16 cellular contexts compared by ENCODE assay signal in the genomic region with DNA sequence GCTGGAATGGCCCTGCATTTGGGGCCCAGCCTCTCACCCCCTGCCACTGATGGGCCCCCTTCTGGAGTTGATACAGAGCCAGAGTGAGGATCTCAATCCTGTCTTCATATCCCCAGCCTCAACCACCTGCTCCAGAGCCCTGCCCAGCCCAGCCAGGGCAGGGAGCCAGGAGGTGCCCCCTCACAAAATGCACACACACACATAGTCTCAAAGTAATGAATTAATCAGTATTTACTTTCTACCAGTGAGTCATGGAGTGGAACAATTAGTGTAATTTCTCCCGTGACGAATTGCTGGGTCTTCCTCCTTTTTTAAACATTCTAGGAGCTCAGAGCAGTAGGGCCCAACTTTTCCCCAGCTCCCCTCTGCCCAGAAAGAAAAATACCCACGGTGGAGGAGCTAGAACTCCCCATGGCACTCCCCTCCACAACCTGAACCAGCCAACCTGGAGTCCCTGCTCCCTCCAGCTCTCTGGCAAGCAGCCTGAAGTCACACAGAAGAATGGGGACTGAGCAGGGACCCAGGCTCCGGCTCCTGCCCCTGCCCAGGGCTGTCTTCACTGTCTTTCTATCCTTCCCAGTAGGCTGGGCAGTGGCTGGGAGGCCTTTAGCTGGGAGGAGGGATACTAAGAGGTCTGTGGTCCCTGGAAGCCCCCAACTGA. TPM values are rescaled to one million over a fixed set of nuclear protein-coding genes. Genes with fewer than 3 reads are reported as not detected.
A peak's percentile ranks its signal among the peaks of the same experiment; 100 is the strongest.
DNase-seq lines count a peak whose midpoint lies in the region; ATAC-seq and TF ChIP-seq lines count a peak whose summit lies in the region.
"Had no signal": no experiment of that assay in that cellular context is flagged by ENCODE, and none has a peak within 500 bp of the region (broad histone marks: within the 10 kb centered on the region; RNA-seq: fewer than 3 reads in every experiment).

No MANE protein-coding gene starts in this region.

- H3K27ac Mint-ChIP-seq in T-helper 17 cell, result peak overlapping the region; percentile 27

- H3K27ac ChIP-seq in gastroesophageal sphincter (peak overlapping the region; percentile 2 to 84 (median 82)), tibial nerve (peak overlapping the region; percentile 24 to 91 (median 66))

- 0 to 6% methylated on average over 1 to 3 of the region's 4 CpGs for WGBS in gastroesophageal sphincter (ENCODE audit: low coverage in 1 of 2), 2 donors
- 40 to 45% methylated on average over 4 of the region's 4 CpGs for WGBS in tibial nerve, 2 donors

- no peak for TF ChIP-seq CTCF in gastroesophageal sphincter (IDR thresholded peaks at IDR 0.05)
- no peak for TF ChIP-seq CTCF in tibial nerve (IDR thresholded peaks at IDR 0.05)

- no peak for TF ChIP-seq EP300 in gastroesophageal sphincter (IDR thresholded peaks at IDR 0.05)
- no peak for TF ChIP-seq EP300 in tibial nerve (IDR thresholded peaks at IDR 0.05)

- no peak overlapping the region for H3K4me3 ChIP-seq in gastroesophageal sphincter
- H3K4me3 ChIP-seq in tibial nerve, result no peak overlapping the region
- H3K4me3 ChIP-seq: GM12878, heart left ventricle, uterus had no signal

- H3K4me3 Mint-ChIP-seq in T-helper 17 cell, result no peak overlapping the region

- TF ChIP-seq POLR2A in gastroesophageal sphincter (IDR thresholded peaks at IDR 0.05) (no peak), tibial nerve (IDR thresholded peaks at IDR 0.05) (no peak)

- peaks cover 5% of the 10 kb centered on the region for H3K4me1 Mint-ChIP-seq in T-helper 17 cell

- DNase-seq in NCI-H345 (lab: John Stamatoyannopoulos, UW) (peak; percentile 38), NCI-H345 treated with DMSO at 0.1 percent for 48 hours (lab: John Stamatoyannopoulos, UW; ENCODE audit: unreplicated experiment) (no peak), T-helper 17 cell (no peak), tibial nerve (ENCODE audit: low spot score in 2 of 2) (no peak), hepatic stellate cell (ENCODE audit: low spot score) (no peak), HuH-7 (ENCODE audit: low spot score) (no peak)
- DNase-seq: ACHN; activated CD4-positive, alpha-beta T cell treated with anti-CD3 and anti-CD28 coated beads for 1 hour; activated T-cell treated with anti-CD3 and anti-CD28 coated beads, Interleukin-2, amount 50 U/mL, for 48 hours; GOT3; heart left ventricle; occipital lobe; uterus had no signal

- peaks cover 71% of the 10 kb centered on the region for H3K27me3 Mint-ChIP-seq in T-helper 17 cell

- H3K36me3 ChIP-seq in gastroesophageal sphincter, result peaks cover 0 to 26% of the 10 kb centered on the region in 2 donors
- peaks cover 0 to 24% (median 0%) of the 10 kb centered on the region in 3 donors for H3K36me3 ChIP-seq in tibial nerve
- H3K36me3 ChIP-seq: uterus had no signal

- H3K4me1 ChIP-seq in gastroesophageal sphincter (peaks cover 0 to 83% (median 47%) of the 10 kb centered on the region in 3 donors), tibial nerve (peaks cover 0 to 72% (median 37%) of the 10 kb centered on the region in 4 donors)
- H3K4me1 ChIP-seq: uterus had no signal

- H3K36me3 Mint-ChIP-seq in T-helper 17 cell (ENCODE audit: low read depth), result peaks cover 7% of the 10 kb centered on the region

- ATAC-seq in T-helper 17 cell (no peak), gastroesophageal sphincter (no peak), GM21723 (IDR thresholded peaks at IDR 0.05; ENCODE audit: unreplicated experiment) (no peak)
- ATAC-seq: GM12878, heart left ventricle had no signal

- H3K9me3 ChIP-seq in T-helper 17 cell (ENCODE audit: control insufficient read depth, low read length, poor library complexity, severe bottlenecking) (no peaks in the 10 kb centered on the region), gastroesophageal sphincter (no peaks in the 10 kb centered on the region), tibial nerve (no peaks in the 10 kb centered on the region)
- H3K9me3 ChIP-seq: heart left ventricle, uterus had no signal

- H3K27me3 ChIP-seq in gastroesophageal sphincter (no peaks in the 10 kb centered on the region), tibial nerve (no peaks in the 10 kb centered on the region)
- H3K27me3 ChIP-seq: heart left ventricle, uterus had no signal

RNA-seq across cellular contexts. Expression of gene SDC3, which starts 29.3 kb away (rescaled TPM):
- total RNA-seq in T-helper 17 cell (under 1 TPM; 0.32 to 0.34 TPM), gastroesophageal sphincter (100 to 1,000 TPM in 1 of 4 donors, 10 to 100 TPM in 3; 45.1 to 112 (median 52.6) TPM), tibial nerve (10 to 100 TPM; 47.1 to 78.9 (median 64.2) TPM)

Comparison
In these comparisons a context has a peak if more than half of its experiments do, and no peak if none do; other contexts are left out.
1. RNA of gene SDC3, which starts 29.3 kb away (total RNA-seq): 47.1 to 78.9 TPM in tibial nerve and 45.1 to 112 TPM in gastroesophageal sphincter; 0.32 to 0.34 TPM in T-helper 17 cell; every median in the first group is over 10 times any median in the second.